In the genomic region with DNA sequence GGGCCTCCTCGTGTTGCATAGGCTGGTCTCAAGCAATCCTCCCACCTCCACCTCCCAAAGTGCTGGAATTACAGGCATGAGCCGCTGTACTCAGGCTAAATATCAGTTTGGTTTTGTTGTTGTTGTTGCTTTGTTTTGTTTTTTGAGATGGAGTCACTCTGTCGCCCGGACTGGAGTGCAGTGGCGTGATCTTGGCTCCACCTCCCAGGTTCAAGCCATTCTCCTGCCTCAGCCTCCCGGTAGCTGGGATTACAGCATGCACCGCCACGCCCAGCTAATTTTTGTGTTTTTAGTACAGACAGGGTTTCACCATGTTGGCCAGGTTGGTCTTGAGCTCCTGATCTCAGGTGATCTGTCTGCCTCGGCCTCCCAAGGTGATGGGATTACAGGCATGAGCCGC, we compare ENCODE assay signal across 6 cellular contexts.
DNase-seq lines count a peak whose midpoint lies in the region; ATAC-seq and TF ChIP-seq lines count a peak whose summit lies in the region.
"Not testable (repeated sequence)": the region's sequence is repeated elsewhere in the genome, so short reads cannot be mapped to it uniquely, and the experiment has no call there.

No MANE protein-coding gene starts in this region.

- not testable (repeated sequence) for H3K27me3 Mint-ChIP-seq in GM23338 (ENCODE audit: insufficient read depth, low read depth, poor library complexity); WTC11 (ENCODE audit: low read depth); endodermal cell (ENCODE audit: insufficient read depth); type B pancreatic cell

- not testable (repeated sequence) for H3F3A ChIP-seq in GM23338 (replicated peaks; ENCODE audit: low read depth)

- H3K27me3 ChIP-seq in GM23338 (ENCODE audit: insufficient read depth); endodermal cell (ENCODE audit: control insufficient read depth, insufficient read depth, low read length, poor library complexity, severe bottlenecking): not testable (repeated sequence)

- not testable (repeated sequence) for ATAC-seq in GM23338, WTC11

- 86 to 94% methylated on average over 4 to 9 of the region's 10 CpGs for WGBS in endodermal cell (ENCODE audit: insufficient coverage in 1 of 2, insufficient read length in 1 of 2), 2 experiments

- H3K4me2 ChIP-seq in GM23338: not testable (repeated sequence)

- POLR2A ChIA-PET in WTC11 (lab: Charles Lee): interaction anchor here (0.6 kb wide), 1 partner anchor 281 kb away, joined by 4 read pairs; no protein-coding TSS in a partner anchor

- peak overlapping the region; percentile 95; the same call in 1 of the 2 replicates for H2AFZ ChIP-seq in GM23338

- TF ChIP-seq CTCF in GM23338 (conservative IDR thresholded peaks at IDR 0.05; ENCODE audit: low read depth in 2 of 2); WTC11 (IDR thresholded peaks at IDR 0.05); coronary artery (IDR thresholded peaks at IDR 0.05); endodermal cell (conservative IDR thresholded peaks at IDR 0.05); type B pancreatic cell (conservative IDR thresholded peaks at IDR 0.05): not testable (repeated sequence)

- not testable (repeated sequence) for H3K4me3 Mint-ChIP-seq in GM23338, WTC11, endodermal cell, type B pancreatic cell

- not testable (repeated sequence) for H3K27ac ChIP-seq in GM23338 (ENCODE audit: low read depth); coronary artery; endodermal cell (ENCODE audit: low read depth, low read length)

- not testable (repeated sequence) for DNase-seq in GM23338 (ENCODE audit: low spot score); WTC11 (ENCODE audit: low spot score)
- peak; percentile 19 for DNase-seq in coronary artery (ENCODE audit: low spot score)
- peak; percentile 41 for DNase-seq in endodermal cell
- peak; percentile 33 for DNase-seq in mesenteric fat pad (ENCODE audit: low spot score)
- DNase-seq in type B pancreatic cell (ENCODE audit: extremely low spot score, unreplicated experiment): peak; percentile 32

- not testable (repeated sequence) for H3K9me3 ChIP-seq in endodermal cell (ENCODE audit: control insufficient read depth, low read length)

- not testable (repeated sequence) for H3K9me3 Mint-ChIP-seq in GM23338, WTC11, endodermal cell, type B pancreatic cell

- not testable (repeated sequence) for H3K9me2 ChIP-seq in GM23338 (ENCODE audit: insufficient read depth)

- CTCF ChIA-PET in WTC11 (lab: Charles Lee): not testable (repeated sequence)

- not testable (repeated sequence) for H3K36me3 Mint-ChIP-seq in GM23338 (ENCODE audit: low read depth); WTC11; endodermal cell (ENCODE audit: low read depth); type B pancreatic cell

- not testable (repeated sequence) for H3K79me2 ChIP-seq in GM23338 (replicated peaks; ENCODE audit: insufficient read depth)

- H3K27ac Mint-ChIP-seq in GM23338, WTC11, endodermal cell, type B pancreatic cell: not testable (repeated sequence)

- not testable (repeated sequence) for H3K36me3 ChIP-seq in GM23338 (ENCODE audit: insufficient read depth); endodermal cell (ENCODE audit: control insufficient read depth, insufficient read depth, low read length)

- H3K9ac ChIP-seq in endodermal cell (ENCODE audit: extremely low read depth, low read length, poor library complexity, severe bottlenecking): not testable (repeated sequence)

- H3K4me1 ChIP-seq in GM23338 (ENCODE audit: insufficient read depth); endodermal cell (ENCODE audit: control insufficient read depth, insufficient read depth, low read length): not testable (repeated sequence)

- H4K20me1 ChIP-seq in GM23338 (replicated peaks; ENCODE audit: insufficient read depth): not testable (repeated sequence)

- H3K4me1 Mint-ChIP-seq in GM23338; WTC11; endodermal cell; type B pancreatic cell (ENCODE audit: unreplicated experiment): not testable (repeated sequence)

- H3K4me3 ChIP-seq in GM23338; coronary artery; endodermal cell (ENCODE audit: low read length): not testable (repeated sequence)

TF ChIP-seq in WTC11, 78 proteins besides CTCF, POLR2A, EP300 and RAD21:
- 0 out of 2 replicates have a peak, but pooled peaks have one; percentile 1 for TF ChIP-seq HMGA2 (CRISPR knock-in tag; IDR thresholded peaks at IDR 0.05)
